In the genomic region with DNA sequence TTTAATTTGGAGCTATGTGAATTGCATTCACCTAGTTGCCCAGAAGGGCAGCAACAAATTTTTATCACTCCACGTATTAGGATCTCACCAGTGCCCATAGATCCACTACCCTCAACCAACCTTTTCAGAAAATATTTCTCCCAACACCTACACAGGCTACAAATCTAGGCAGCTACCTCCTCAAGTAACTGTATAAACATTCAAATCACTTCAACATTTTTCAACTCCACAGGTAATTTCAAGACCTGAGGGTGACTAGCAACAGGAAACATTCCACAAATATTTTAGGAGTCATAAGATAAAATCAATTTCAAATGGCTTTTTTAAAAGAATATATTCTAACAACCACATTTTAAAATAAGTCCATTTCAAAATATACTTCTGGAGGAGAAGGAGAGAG, we compare ENCODE assay signal across 15 cellular contexts. TPM values are rescaled to one million over a fixed set of nuclear protein-coding genes. Genes with fewer than 3 reads are reported as not detected.
DNase-seq lines count a peak whose midpoint lies in the region; ATAC-seq and TF ChIP-seq lines count a peak whose summit lies in the region.
"Had no signal": no experiment of that assay in that cellular context is flagged by ENCODE, and none has a peak within 500 bp of the region (broad histone marks: within the 10 kb centered on the region; RNA-seq: fewer than 3 reads in every experiment).

No MANE protein-coding gene starts in this region.

- H3K4me1 Mint-ChIP-seq in activated naive CD4-positive, alpha-beta T cell treated with anti-CD3 and anti-CD28 coated beads, Interleukin-2, amount 50 U/mL, for 24 hours: peaks cover 47% of the 10 kb centered on the region
- H3K4me1 Mint-ChIP-seq: memory B cell had no signal

- H3K27me3 ChIP-seq in RWPE2 (ENCODE audit: insufficient read depth, poor library complexity, severe bottlenecking): no peaks in the 10 kb centered on the region
- H3K27me3 ChIP-seq: ascending aorta, dorsolateral prefrontal cortex, spleen had no signal

- peaks cover 1% of the 10 kb centered on the region for H3K36me3 Mint-ChIP-seq in activated naive CD4-positive, alpha-beta T cell treated with anti-CD3 and anti-CD28 coated beads, Interleukin-2, amount 50 U/mL, for 24 hours
- H3K36me3 Mint-ChIP-seq: memory B cell had no signal

- no peaks in the 10 kb centered on the region for H3K9me3 Mint-ChIP-seq in activated naive CD4-positive, alpha-beta T cell treated with anti-CD3 and anti-CD28 coated beads, Interleukin-2, amount 50 U/mL, for 24 hours
- H3K9me3 Mint-ChIP-seq: memory B cell had no signal

- peak overlapping the region; percentile 100 for H3K27ac ChIP-seq in RWPE2 (ENCODE audit: poor library complexity, severe bottlenecking)
- H3K27ac ChIP-seq in epithelial cell of prostate: peak overlapping the region; percentile 100
- H3K27ac ChIP-seq: ascending aorta had no signal

- no peak overlapping the region for H3K4me3 ChIP-seq in RWPE2 (ENCODE audit: severe bottlenecking)
- H3K4me3 ChIP-seq: ascending aorta, dorsolateral prefrontal cortex, spleen had no signal

- H3K27ac Mint-ChIP-seq in activated naive CD4-positive, alpha-beta T cell treated with anti-CD3 and anti-CD28 coated beads, Interleukin-2, amount 50 U/mL, for 24 hours: peak overlapping the region; percentile 69
- H3K27ac Mint-ChIP-seq: memory B cell had no signal

- no peak for ATAC-seq in RWPE2 (ENCODE audit: low read depth)
- ATAC-seq in GM19328 (IDR thresholded peaks at IDR 0.05; ENCODE audit: unreplicated experiment): no peak
- no peak for ATAC-seq in GM19023 (IDR thresholded peaks at IDR 0.05; ENCODE audit: unreplicated experiment)

- H3K4me3 Mint-ChIP-seq in activated naive CD4-positive, alpha-beta T cell treated with anti-CD3 and anti-CD28 coated beads, Interleukin-2, amount 50 U/mL, for 24 hours: no peak overlapping the region
- H3K4me3 Mint-ChIP-seq: memory B cell had no signal

- DNase-seq in activated naive CD4-positive, alpha-beta T cell (lab: John Stamatoyannopoulos, UW): no peak
- no peak for DNase-seq in RWPE2 (ENCODE audit: low spot score)
- DNase-seq in epithelial cell of prostate (ENCODE audit: low read depth, low spot score): no peak
- DNase-seq in renal cortical epithelial cell (ENCODE audit: low read depth): peak; percentile 67
- no peak for DNase-seq in middle frontal gyrus (ENCODE audit: extremely low spot score, low spot score)
- DNase-seq: activated CD4-positive, CD25-positive, alpha-beta regulatory T cell treated with anti-CD3 and anti-CD28 coated beads, Interleukin-2, amount 50 U/mL, for 72 hours; dorsolateral prefrontal cortex; Karpas-422; NCI-H2029; spleen had no signal

- peaks cover 48% of the 10 kb centered on the region for H3K4me1 ChIP-seq in RWPE2 (ENCODE audit: insufficient read depth, poor library complexity, severe bottlenecking)
- H3K4me1 ChIP-seq: ascending aorta had no signal

- H3K36me3 ChIP-seq in RWPE2 (ENCODE audit: low read depth): no peaks in the 10 kb centered on the region
- H3K36me3 ChIP-seq: ascending aorta, spleen had no signal

- H3K9me3 ChIP-seq in RWPE2 (ENCODE audit: severe bottlenecking): no peaks in the 10 kb centered on the region
- H3K9me3 ChIP-seq: ascending aorta, spleen had no signal

- no peaks in the 10 kb centered on the region for H3K27me3 Mint-ChIP-seq in activated naive CD4-positive, alpha-beta T cell treated with anti-CD3 and anti-CD28 coated beads, Interleukin-2, amount 50 U/mL, for 24 hours

- TF ChIP-seq CTCF in RWPE2 (IDR thresholded peaks at IDR 0.05; ENCODE audit: poor library complexity, severe bottlenecking): no peak

RNA-seq across cellular contexts. Expression of gene PHLDA1, which starts 12.9 kb away (rescaled TPM):
- 38.2 and 68.7 TPM in 2 replicates for total RNA-seq in renal cortical epithelial cell
